In genomic region chr1:61084560-61084991, GRCh38 we compare ENCODE assay signal across 9 cellular contexts. TPM values are rescaled to one million over a fixed set of nuclear protein-coding genes. Genes with fewer than 3 reads are reported as not detected.
DNase-seq lines count a peak whose midpoint lies in the region; ATAC-seq and TF ChIP-seq lines count a peak whose summit lies in the region.
"Had no signal": no experiment of that assay in that cellular context is flagged by ENCODE, and none has a peak within 500 bp of the region (broad histone marks: within the 10 kb centered on the region; RNA-seq: fewer than 3 reads in every experiment).

No MANE protein-coding gene starts in this region.

- no peak for TF ChIP-seq RAD21 in HCT116 (IDR thresholded peaks at IDR 0.05; ENCODE audit: low read depth)

- no peaks in the 10 kb centered on the region for H3K27me3 ChIP-seq in HCT116 (ENCODE audit: insufficient read depth, low read length)
- no peaks in the 10 kb centered on the region for H3K27me3 ChIP-seq in esophagus squamous epithelium
- no peaks in the 10 kb centered on the region for H3K27me3 ChIP-seq in psoas muscle (ENCODE audit: insufficient read depth in 3 of 3, low read length in 2 of 3)

- no peak for TF ChIP-seq POLR2A in HCT116 (IDR thresholded peaks at IDR 0.05; ENCODE audit: borderline replicate concordance, extremely low read depth, insufficient read depth, insufficient read length)
- no peak for TF ChIP-seq POLR2A in esophagus squamous epithelium (IDR thresholded peaks at IDR 0.05)
- TF ChIP-seq POLR2A in GM18505 (IDR thresholded peaks at IDR 0.05; ENCODE audit: borderline replicate concordance, extremely low read depth, insufficient read depth, insufficient read length) = no peak

- H4K20me1 ChIP-seq in HCT116 (ENCODE audit: insufficient read depth) = no peaks in the 10 kb centered on the region

- H3K9me2 ChIP-seq in HCT116 (ENCODE audit: insufficient read depth) = no peaks in the 10 kb centered on the region

- RAD21 ChIA-PET in HCT116 (lab: Charles Lee; ENCODE audit: low non-redundant PET in 1 of 2, low total read pairs in 2 of 2, uncharacterized antibody in 2 of 2, unreplicated experiment in 2 of 2) = no interaction called here

- no peak overlapping the region for H3K9ac ChIP-seq in HCT116 (ENCODE audit: low read length)

- BruUV-seq in HCT116 (replicated peaks; lab: Mats Ljungman, UMichigan) = TSS peak; percentile 59

- peaks cover 42% of the 10 kb centered on the region for H3K79me2 ChIP-seq in HCT116 (ENCODE audit: insufficient read depth, low read length)

- TF ChIP-seq CTCF in HCT116 (IDR thresholded peaks at IDR 0.05 in 2 of 3, conservative IDR thresholded peaks at IDR 0.05 in 1 of 3; ENCODE audit: borderline replicate concordance in 1 of 3, insufficient read depth in 1 of 3, low read depth in 2 of 3, low read length in 2 of 3) = no peak
- no peak for TF ChIP-seq CTCF in esophagus squamous epithelium (IDR thresholded peaks at IDR 0.05)
- no peak for TF ChIP-seq CTCF in psoas muscle (IDR thresholded peaks at IDR 0.05)
- no peak for TF ChIP-seq CTCF in GM10248 (IDR thresholded peaks at IDR 0.05; ENCODE audit: control extremely low read depth, extremely low read depth, low read depth, missing control alignments)
- no peak for TF ChIP-seq CTCF in mucosa of descending colon (IDR thresholded peaks at IDR 0.05)

- H3K27ac ChIP-seq in HCT116 (ENCODE audit: low read depth, low read length) (no peak overlapping the region), esophagus squamous epithelium (peak overlapping the region; percentile 71 to 95 (median 92)), psoas muscle (peak overlapping the region; percentile 97)

- DNase-seq in HCT116 (ENCODE audit: low read depth, low spot score) (no peak), T-helper 17 cell (no peak), esophagus squamous epithelium (lab: John Stamatoyannopoulos, UW) (no peak), psoas muscle (no peak), GM10248 (ENCODE audit: extremely low spot score) (no peak), NCI-H187 treated with DMSO at 0.1 percent for 48 hours (lab: John Stamatoyannopoulos, UW) (no peak), mucosa of descending colon (no peak)
- DNase-seq: NCI-H2227 treated with DMSO at 0.1 percent for 48 hours had no signal

- H3K4me2 ChIP-seq in HCT116 (ENCODE audit: low read length) = peak overlapping the region; percentile 77

- intact Hi-C loops in HCT116 (cut with micrococcal nuclease) = no loop called here
- intact Hi-C loops in esophagus squamous epithelium (cut with DNase I) = no loop called here
- intact Hi-C loops in psoas muscle (cut with DNase I) = loop anchor here (1.0 to 10.0 kb wide), 6 partner anchors 32 to 250 kb away; no protein-coding TSS in a partner anchor
- intact Hi-C loops in mucosa of descending colon (cut with DNase I, micrococcal nuclease) = loop anchor here in 1 of 2 donors (10.0 kb wide), 1 partner anchor 100 kb away; no protein-coding TSS in a partner anchor

- peaks cover 6% of the 10 kb centered on the region for H3K36me3 Mint-ChIP-seq in T-helper 17 cell (ENCODE audit: low read depth)

- peaks cover 6% of the 10 kb centered on the region for H3K27me3 Mint-ChIP-seq in T-helper 17 cell

- CTCF ChIA-PET in HCT116 (lab: Charles Lee) (no interaction called here), GM10248 (lab: Yijun Ruan, JAX) (no interaction called here)

- no peaks in the 10 kb centered on the region for H3K9me3 ChIP-seq in HCT116 (ENCODE audit: control insufficient read depth in 1 of 2, insufficient read depth in 1 of 2, low read depth in 1 of 2, low read length in 2 of 2)
- H3K9me3 ChIP-seq in T-helper 17 cell (ENCODE audit: control insufficient read depth, low read length, poor library complexity, severe bottlenecking) = no peaks in the 10 kb centered on the region
- H3K9me3 ChIP-seq in esophagus squamous epithelium = no peaks in the 10 kb centered on the region
- no peaks in the 10 kb centered on the region for H3K9me3 ChIP-seq in psoas muscle
- H3K9me3 ChIP-seq in mucosa of descending colon = no peaks in the 10 kb centered on the region

- POLR2A ChIA-PET in HCT116 (lab: Charles Lee) (no interaction called here), GM10248 (lab: Yijun Ruan, JAX) (no interaction called here)

- H3K4me3 ChIP-seq in HCT116 (replicated peaks in 1 of 2; ENCODE audit: low read depth in 1 of 2, low read length in 2 of 2) (no peak overlapping the region), esophagus squamous epithelium (peak overlapping the region; percentile 70 to 85 (median 82)), psoas muscle (peak overlapping the region; percentile 90), mucosa of descending colon (no peak overlapping the region)

- H3K36me3 ChIP-seq in HCT116 (ENCODE audit: control insufficient read depth in 1 of 2, insufficient read depth in 2 of 2, low read length in 2 of 2) (peaks cover 5 to 6% of the 10 kb centered on the region in 2 experiments; a peak in 1 of 4 replicates), esophagus squamous epithelium (peaks cover 0 to 11% (median 0%) of the 10 kb centered on the region in 3 donors), psoas muscle (ENCODE audit: insufficient read depth in 1 of 2, low read depth in 1 of 2) (peaks cover 0 to 9% of the 10 kb centered on the region in 2 donors), mucosa of descending colon (ENCODE audit: low read depth) (no peaks in the 10 kb centered on the region)

- peaks cover 13% of the 10 kb centered on the region for H3K4me1 Mint-ChIP-seq in T-helper 17 cell

- peaks cover 21 to 32% of the 10 kb centered on the region in 2 experiments for H3K4me1 ChIP-seq in HCT116 (ENCODE audit: control insufficient read depth in 1 of 2, insufficient read depth in 2 of 2, low read length in 2 of 2)
- H3K4me1 ChIP-seq in esophagus squamous epithelium = peaks cover 13 to 79% (median 18%) of the 10 kb centered on the region in 3 donors
- H3K4me1 ChIP-seq in psoas muscle = peaks cover 30% of the 10 kb centered on the region
- peaks cover 15% of the 10 kb centered on the region for H3K4me1 ChIP-seq in mucosa of descending colon (ENCODE audit: low read depth)

- H3K4me3 Mint-ChIP-seq in T-helper 17 cell = peak overlapping the region; percentile 94

- H2AFZ ChIP-seq in HCT116 (ENCODE audit: low read depth, low read length, poor library complexity, severe bottlenecking) = no peak overlapping the region

- H3K27ac Mint-ChIP-seq in T-helper 17 cell = peak overlapping the region; percentile 57

- ATAC-seq in HCT116 (no peak), T-helper 17 cell (no peak), psoas muscle (no peak), GM18505 (IDR thresholded peaks at IDR 0.05; ENCODE audit: unreplicated experiment) (no peak), mucosa of descending colon (no peak)

- whole genome bisulfite sequencing in esophagus squamous epithelium, 2 donors = 13 to 21% methylated on average over 5 of the region's 5 CpGs
- WGBS in psoas muscle, 3 donors = 8 to 12% (median 9%) methylated on average over 5 of the region's 5 CpGs

TF ChIP-seq in HCT116, 20 proteins besides CTCF, POLR2A, EP300 and RAD21:
- TF ChIP-seq CBX3 (IDR thresholded peaks at IDR 0.05; ENCODE audit: low read depth) (no peak), YY1 (IDR thresholded peaks at IDR 0.05; ENCODE audit: extremely low read depth, insufficient replicate concordance, low read depth, low read length) (no peak), MAX (IDR thresholded peaks at IDR 0.05) (no peak), ZNF274 (IDR thresholded peaks at IDR 0.05; ENCODE audit: low read depth, low read length) (no peak), SRF (IDR thresholded peaks at IDR 0.05; ENCODE audit: low read depth) (no peak), SIN3A (IDR thresholded peaks at IDR 0.05; ENCODE audit: low read depth) (no peak), REST (IDR thresholded peaks at IDR 0.05; ENCODE audit: low read depth) (no peak), EZH2phosphoT487 (IDR thresholded peaks at IDR 0.05; ENCODE audit: borderline replicate concordance) (no peak)

RNA-seq across cellular contexts. Expression of gene NFIA, which starts 2.2 kb away (rescaled TPM):
- total RNA-seq in HCT116 (2021; ENCODE audit: unreplicated experiment) (17.2 TPM), T-helper 17 cell (1 to 10 TPM; 5.0 to 5.2 TPM), esophagus squamous epithelium (10 to 100 TPM; 27.9 to 79.9 (median 36.7) TPM), psoas muscle (10 to 100 TPM; 30.6 to 42.7 (median 42.3) TPM), mucosa of descending colon (100 to 1,000 TPM in 1 of 3 donors, 10 to 100 TPM in 2; 46.4 to 145 (median 51.1) TPM)
- polyA plus RNA-seq in HCT116 (2012) = 4.1 and 4.3 TPM in 2 replicates
- polyA plus RNA-seq in psoas muscle = 10 to 100 TPM in 1 of 3 donors, 1 to 10 TPM in 2; 4.0 to 11.7 (median 4.2) TPM

Comparison
In these comparisons a context has a peak if more than half of its experiments do, and no peak if none do; other contexts are left out.
1. H3K4me3 ChIP-seq: peak in esophagus squamous epithelium (4 of 4) and psoas muscle (single experiment); none in HCT116 (0 of 2) and mucosa of descending colon (single experiment).
2. intact Hi-C loops: an anchor here in psoas muscle (1.0 to 10.0 kb wide); none called in HCT116 and esophagus squamous epithelium.